8 cellular contexts compared by ENCODE assay signal in the genomic region with DNA sequence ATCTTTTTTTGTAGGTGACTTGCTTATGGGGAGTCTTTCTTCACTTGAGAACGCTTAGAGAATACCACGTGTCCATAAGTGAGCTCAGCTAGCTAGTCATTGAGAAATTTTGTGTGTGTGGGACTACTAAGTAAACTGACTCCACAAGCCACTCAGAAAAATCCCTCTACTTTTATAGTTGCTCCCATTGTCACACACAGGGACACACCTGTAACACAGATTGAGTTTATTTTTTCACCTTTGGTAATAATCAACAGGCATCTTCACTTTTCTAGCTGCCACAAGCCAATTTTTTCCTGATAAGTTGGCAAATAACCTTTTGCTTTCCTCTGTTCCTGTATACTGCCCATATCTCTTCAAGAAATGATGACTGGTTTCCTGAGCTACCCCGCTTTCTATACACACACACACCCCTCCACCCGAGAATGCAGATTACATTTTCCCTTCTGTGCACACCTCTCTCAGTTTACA. TPM values are rescaled to one million over a fixed set of nuclear protein-coding genes. Genes with fewer than 3 reads are reported as not detected.
DNase-seq lines count a peak whose midpoint lies in the region; ATAC-seq and TF ChIP-seq lines count a peak whose summit lies in the region.

No MANE protein-coding gene starts in this region.

- 25% methylated on average over 4 of the region's 4 CpGs; no CpG with 5 or more reads in 1 of the 2 experiments for WGBS in endodermal cell (ENCODE audit: insufficient coverage in 1 of 2, insufficient read length in 1 of 2), 2 experiments

- H3K4me1 Mint-ChIP-seq in endodermal cell, result peaks cover 42% of the 10 kb centered on the region
- H3K4me1 Mint-ChIP-seq in nephron, result peaks cover 42% of the 10 kb centered on the region

- H3K4me3 ChIP-seq in BJ (ENCODE audit: low read depth, low read length) (peak overlapping the region; percentile 84), SJCRH30 (peak overlapping the region; percentile 84), endodermal cell (ENCODE audit: low read length) (peak overlapping the region; percentile 99)

- peak overlapping the region; percentile 95 for H3K27ac ChIP-seq in SJCRH30
- H3K27ac ChIP-seq in endodermal cell (ENCODE audit: low read depth, low read length), result no peak overlapping the region

- H3K36me3 ChIP-seq in BJ (ENCODE audit: control insufficient read depth, insufficient read depth, low read length), result peaks cover 4% of the 10 kb centered on the region; the same call in 1 of the 2 replicates
- peaks cover 66% of the 10 kb centered on the region for H3K36me3 ChIP-seq in SJCRH30
- H3K36me3 ChIP-seq in endodermal cell (ENCODE audit: control insufficient read depth, insufficient read depth, low read length), result peaks cover 21% of the 10 kb centered on the region

- DNase-seq in BJ (ENCODE audit: low read depth), result peak; percentile 37
- DNase-seq in H4 (ENCODE audit: low spot score), result peak; percentile 72
- DNase-seq in SJCRH30, result peak in 1 of 2 experiments; percentile 60
- DNase-seq in endodermal cell, result no peak
- DNase-seq in stimulated activated CD4-positive, alpha-beta T cell treated with anti-CD3 and anti-CD28 coated beads, Interleukin-4, amount 100 ng/mL, for 1 hour, result no peak
- no peak for DNase-seq in KG1 (lab: John Stamatoyannopoulos, UW)

- no peak for ATAC-seq in HG03457 (IDR thresholded peaks at IDR 0.05; ENCODE audit: unreplicated experiment)

- no peaks in the 10 kb centered on the region for H3K27me3 ChIP-seq in BJ (ENCODE audit: control insufficient read depth, insufficient read depth, low read length)
- no peaks in the 10 kb centered on the region for H3K27me3 ChIP-seq in SJCRH30
- H3K27me3 ChIP-seq in endodermal cell (ENCODE audit: control insufficient read depth, insufficient read depth, low read length, poor library complexity, severe bottlenecking), result no peaks in the 10 kb centered on the region

- no peak for TF ChIP-seq CTCF in BJ (IDR thresholded peaks at IDR 0.05; ENCODE audit: insufficient read depth, low read depth, low read length)
- TF ChIP-seq CTCF in endodermal cell (conservative IDR thresholded peaks at IDR 0.05), result no peak
- no peak for TF ChIP-seq CTCF in nephron (IDR thresholded peaks at IDR 0.05; ENCODE audit: unreplicated experiment in 3 of 3)

- H3K27me3 Mint-ChIP-seq in endodermal cell (ENCODE audit: insufficient read depth), result no peaks in the 10 kb centered on the region
- no peaks in the 10 kb centered on the region for H3K27me3 Mint-ChIP-seq in nephron (ENCODE audit: low read depth)

- peaks cover 16% of the 10 kb centered on the region for H3K4me1 ChIP-seq in SJCRH30
- H3K4me1 ChIP-seq in endodermal cell (ENCODE audit: control insufficient read depth, insufficient read depth, low read length), result no peaks in the 10 kb centered on the region

- peaks cover 18% of the 10 kb centered on the region for H3K36me3 Mint-ChIP-seq in endodermal cell (ENCODE audit: low read depth)
- peaks cover 38% of the 10 kb centered on the region for H3K36me3 Mint-ChIP-seq in nephron (ENCODE audit: low read depth)

- POLR2A ChIA-PET in BJ (lab: Charles Lee), result interaction anchor here (0.6 kb wide), 1 partner anchor 134 kb away, joined by 4 read pairs; a partner anchor contains a TSS

- no peaks in the 10 kb centered on the region for H3K9me3 Mint-ChIP-seq in endodermal cell
- no peaks in the 10 kb centered on the region for H3K9me3 Mint-ChIP-seq in nephron

- peak overlapping the region; percentile 51 for H3K9ac ChIP-seq in endodermal cell (ENCODE audit: extremely low read depth, low read length, poor library complexity, severe bottlenecking)

- H3K9me3 ChIP-seq in SJCRH30 (replicated peaks) (no peaks in the 10 kb centered on the region), endodermal cell (ENCODE audit: control insufficient read depth, low read length) (no peaks in the 10 kb centered on the region)

- H3K4me3 Mint-ChIP-seq in endodermal cell, result peak overlapping the region; percentile 93
- H3K4me3 Mint-ChIP-seq in nephron, result peak overlapping the region; percentile 79 to 88 (median 88)

- CTCF ChIA-PET in BJ (lab: Yijun Ruan, JAX), result interaction anchor here (1.0 to 6.0 kb wide), 4 partner anchors 83 to 230 kb away, joined by 3 to 48 read pairs (median 3); no protein-coding TSS in a partner anchor

- H3K27ac Mint-ChIP-seq in endodermal cell, result no peak overlapping the region
- H3K27ac Mint-ChIP-seq in nephron, result peak overlapping the region in 2 of 3 experiments; percentile 6 to 25

RNA-seq across cellular contexts. Expression of a gene that starts 4.5 kb away (rescaled TPM):
- polyA plus RNA-seq in BJ (2011; rRNA removed), result 8.4 and 13.9 TPM in 2 replicates
- polyA minus RNA-seq in BJ (2011; rRNA and poly(A)+ RNA removed), result 25.4 and 26.1 TPM in 2 replicates
- 5.8 and 7.2 TPM in 2 replicates for total RNA-seq in H4 (2014; rRNA removed; shearing (Covaris generic))
- 37.1 and 44.5 TPM in 2 replicates for total RNA-seq in SJCRH30 (2014; rRNA removed; shearing (Covaris generic))
- 10 to 100 TPM; 25.6 to 29.1 TPM for total RNA-seq in endodermal cell
- polyA plus RNA-seq in endodermal cell (2013, experiment 1 of 2), result 29.5 TPM
- polyA plus RNA-seq in endodermal cell (2013, experiment 2 of 2), result 30.2 TPM

Comparison
In these comparisons a context has a peak if more than half of its experiments do, and no peak if none do; other contexts are left out.
1. DNase-seq: peak in BJ (single experiment) and H4 (single experiment); none in endodermal cell (single experiment), stimulated activated CD4-positive, alpha-beta T cell treated with anti-CD3 and anti-CD28 coated beads, Interleukin-4, amount 100 ng/mL, for 1 hour (single experiment) and KG1 (single experiment).
2. Peak in every context shown above with its lines, with median percentiles within 50 percentile points of each other: H3K4me3 ChIP-seq.